ENCODE assay signal across 10 cellular contexts in the genomic region with DNA sequence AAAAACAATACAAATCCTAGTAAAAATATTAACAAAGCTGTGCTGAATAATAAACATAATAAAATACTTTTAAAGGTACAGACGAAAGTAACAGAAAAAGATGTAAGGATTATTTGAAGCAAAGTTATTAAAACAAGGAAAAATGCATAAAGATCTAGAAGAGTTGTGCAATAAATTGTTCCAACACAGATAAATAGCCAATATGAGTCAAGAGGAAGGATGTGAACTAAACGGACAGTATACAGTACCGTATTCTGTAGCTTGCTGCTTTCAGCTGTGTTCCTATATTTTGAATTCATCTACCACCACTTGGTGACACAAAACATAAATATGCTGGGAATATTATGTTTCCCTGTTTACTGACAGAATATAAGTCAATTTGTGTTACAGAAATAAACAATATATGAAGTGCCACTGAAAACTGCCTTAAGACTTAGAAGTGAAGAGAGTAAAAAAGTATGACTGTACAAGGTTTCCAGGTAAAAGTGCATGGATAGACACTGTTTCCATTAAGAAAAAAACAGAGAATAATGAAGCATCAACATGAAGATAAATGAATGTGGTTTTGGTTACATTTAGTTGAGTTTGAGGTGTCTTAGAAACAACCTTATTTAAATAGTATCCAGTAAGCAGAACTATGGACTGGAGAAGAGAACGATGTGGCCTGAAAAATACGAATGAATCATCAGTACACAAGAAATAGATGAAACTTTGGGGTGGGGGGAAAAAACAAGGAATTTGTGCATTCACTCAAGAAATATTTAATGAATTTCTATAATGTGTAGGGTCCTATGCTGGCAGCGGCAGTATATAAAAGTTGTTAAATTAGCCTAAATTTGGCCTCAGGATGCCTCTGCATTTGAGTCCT. TPM values are rescaled to one million over a fixed set of nuclear protein-coding genes. Genes with fewer than 3 reads are reported as not detected.
A peak's percentile ranks its signal among the peaks of the same experiment; 100 is the strongest.
DNase-seq lines count a peak whose midpoint lies in the region; ATAC-seq, FAIRE-seq and TF ChIP-seq lines count a peak whose summit lies in the region.
"Had no signal": no experiment of that assay in that cellular context is flagged by ENCODE, and none has a peak within 500 bp of the region (broad histone marks: within the 10 kb centered on the region; RNA-seq: fewer than 3 reads in every experiment).

No MANE protein-coding gene starts in this region.

- DNase-seq in Right ventricle myocardium superior = no peak
- DNase-seq in right atrium auricular region (ENCODE audit: low spot score) = no peak
- DNase-seq in SJSA1 (ENCODE audit: low read depth in 1 of 2, low spot score in 2 of 2) = no peak
- peak; percentile 44 for DNase-seq in endothelial cell of umbilical vein (ENCODE audit: low read depth, low spot score)
- no peak for DNase-seq in HuH-7 (ENCODE audit: low spot score)
- no peak for DNase-seq in ACHN
- no peak for DNase-seq in DMS114 treated with DMSO at 0.1 percent for 48 hours (lab: John Stamatoyannopoulos, UW; ENCODE audit: unreplicated experiment)
- DNase-seq: NCI-H1436 treated with DMSO at 0.1 percent for 48 hours had no signal

- H4K20me1 ChIP-seq in endothelial cell of umbilical vein (replicated peaks; ENCODE audit: control insufficient read depth, extremely low read depth, insufficient read depth, low read length) = peaks cover 42% of the 10 kb centered on the region

- no peaks in the 10 kb centered on the region for H3K9me3 Mint-ChIP-seq in stimulated activated memory B cell treated with anti-CD40 and anti-IgM and Interleukin-4, amounts not matched to agents 10 μg/mL and 1 μg/mL and 100 μg/mL, for 72 hours
- H3K9me3 Mint-ChIP-seq: T-helper 2 cell treated with Interferon-gamma antibody and Interleukin-4, amounts not matched to agents 5 μg/mL and 100 μg/mL, for 36 hours had no signal

- dilution Hi-C loops in endothelial cell of umbilical vein (cut with MboI; ENCODE audit: extremely low pct_ligation_motif_present, low sequenced_read_pairs) = no loop called here

- H3K9me3 ChIP-seq in right atrium auricular region (no peaks in the 10 kb centered on the region), SJSA1 (replicated peaks) (no peaks in the 10 kb centered on the region), endothelial cell of umbilical vein (replicated peaks; ENCODE audit: control insufficient read depth, insufficient read depth, low read length) (no peaks in the 10 kb centered on the region)

- H3K4me1 ChIP-seq in right atrium auricular region = peaks cover 0 to 68% of the 10 kb centered on the region in 2 donors
- H3K4me1 ChIP-seq in SJSA1 (replicated peaks) = peaks cover 50% of the 10 kb centered on the region
- peaks cover 40% of the 10 kb centered on the region for H3K4me1 ChIP-seq in endothelial cell of umbilical vein (ENCODE audit: control insufficient read depth, extremely low read depth, insufficient read depth, low read length)

- peaks cover 16% of the 10 kb centered on the region for H3K36me3 Mint-ChIP-seq in stimulated activated memory B cell treated with anti-CD40 and anti-IgM and Interleukin-4, amounts not matched to agents 10 μg/mL and 1 μg/mL and 100 μg/mL, for 72 hours

- H2AFZ ChIP-seq in endothelial cell of umbilical vein (ENCODE audit: low read depth, low read length) = no peak overlapping the region

- TF ChIP-seq POLR2A in endothelial cell of umbilical vein (IDR thresholded peaks at IDR 0.05; ENCODE audit: low read depth, low read length) = no peak

- FAIRE-seq in endothelial cell of umbilical vein (lab: Jason Lieb, UNC) = no peak

- intact Hi-C loops in Right ventricle myocardium superior (cut with DNase I) (loop anchor here (5.0 kb wide), 1 partner anchor 42 kb away; no protein-coding TSS in a partner anchor), endothelial cell of umbilical vein (cut with micrococcal nuclease) (loop anchor here (1.0 kb wide), 1 partner anchor 12 kb away; no protein-coding TSS in a partner anchor)

- H3K9me1 ChIP-seq in endothelial cell of umbilical vein (replicated peaks; ENCODE audit: control insufficient read depth, extremely low read depth, insufficient read depth, low read length) = no peaks in the 10 kb centered on the region

- H3K4me2 ChIP-seq in endothelial cell of umbilical vein (ENCODE audit: insufficient read depth, low read length) = peak overlapping the region; percentile 82

- POLR2A ChIA-PET in endothelial cell of umbilical vein (lab: Charles Lee) = no interaction called here

- peaks cover 72% of the 10 kb centered on the region for H3K4me1 Mint-ChIP-seq in stimulated activated memory B cell treated with anti-CD40 and anti-IgM and Interleukin-4, amounts not matched to agents 10 μg/mL and 1 μg/mL and 100 μg/mL, for 72 hours

- TF ChIP-seq CTCF in right atrium auricular region (IDR thresholded peaks at IDR 0.05) (no peak), endothelial cell of umbilical vein (IDR thresholded peaks at IDR 0.05; ENCODE audit: extremely low read depth in 1 of 2, insufficient read depth in 1 of 2, low read depth in 1 of 2, low read length in 2 of 2) (no peak)

- H3K4me3 ChIP-seq in right atrium auricular region (no peak overlapping the region), SJSA1 (no peak overlapping the region), endothelial cell of umbilical vein (replicated peaks in 1 of 3; ENCODE audit: insufficient read depth in 1 of 3, low read depth in 1 of 3, low read length in 3 of 3) (peak overlapping the region in 1 of 3 experiments; percentile 25)

- BruUV-seq in endothelial cell of umbilical vein (replicated peaks; lab: Mats Ljungman, UMichigan) = no TSS peak

- in situ Hi-C loops in ACHN (cut with HindIII; ENCODE audit: low pct_ligation_motif_present, low pct_unique_long_range_greater_than_20kb, low sequenced_read_pairs) = no loop called here

- CTCF ChIA-PET in endothelial cell of umbilical vein (lab: Charles Lee) = interaction anchor here (0.7 to 2.1 kb wide), 6 partner anchors 9 to 53 kb away, joined by 3 to 21 read pairs (median 3); no protein-coding TSS in a partner anchor

- peak; percentile 38 for ATAC-seq in Right ventricle myocardium superior (ENCODE audit: poor library complexity)
- no peak for ATAC-seq in stimulated activated memory B cell treated with anti-CD40 and anti-IgM and Interleukin-4, amounts not matched to agents 10 μg/mL and 1 μg/mL and 100 μg/mL, for 72 hours

- H3K27me3 Mint-ChIP-seq in stimulated activated memory B cell treated with anti-CD40 and anti-IgM and Interleukin-4, amounts not matched to agents 10 μg/mL and 1 μg/mL and 100 μg/mL, for 72 hours = no peaks in the 10 kb centered on the region

- H3K27me3 ChIP-seq in right atrium auricular region = no peaks in the 10 kb centered on the region
- no peaks in the 10 kb centered on the region for H3K27me3 ChIP-seq in SJSA1 (replicated peaks)
- no peaks in the 10 kb centered on the region for H3K27me3 ChIP-seq in endothelial cell of umbilical vein (ENCODE audit: control insufficient read depth in 2 of 2, insufficient read depth in 2 of 2, low read length in 2 of 2)

- peak overlapping the region; percentile 49 for H3K4me3 Mint-ChIP-seq in stimulated activated memory B cell treated with anti-CD40 and anti-IgM and Interleukin-4, amounts not matched to agents 10 μg/mL and 1 μg/mL and 100 μg/mL, for 72 hours
- H3K4me3 Mint-ChIP-seq: T-helper 2 cell treated with Interferon-gamma antibody and Interleukin-4, amounts not matched to agents 5 μg/mL and 100 μg/mL, for 36 hours had no signal

- no peak overlapping the region for H3K27ac ChIP-seq in right atrium auricular region
- peak overlapping the region; percentile 22; the same call in 1 of the 2 replicates for H3K27ac ChIP-seq in SJSA1
- H3K27ac ChIP-seq in endothelial cell of umbilical vein (ENCODE audit: insufficient read depth, low read depth, low read length) = peak overlapping the region; percentile 40

- H3K36me3 ChIP-seq in right atrium auricular region (no peaks in the 10 kb centered on the region), SJSA1 (peaks cover 7% of the 10 kb centered on the region; the same call in 1 of the 2 replicates), endothelial cell of umbilical vein (ENCODE audit: control insufficient read depth in 2 of 2, extremely low read depth in 1 of 2, insufficient read depth in 2 of 2, low read length in 2 of 2) (peaks cover 0 to 2% of the 10 kb centered on the region in 2 experiments)

- H3K9ac ChIP-seq in endothelial cell of umbilical vein (replicated peaks; ENCODE audit: extremely low read depth, insufficient read depth, low read length) = peak overlapping the region; percentile 27

- H3K27ac Mint-ChIP-seq in stimulated activated memory B cell treated with anti-CD40 and anti-IgM and Interleukin-4, amounts not matched to agents 10 μg/mL and 1 μg/mL and 100 μg/mL, for 72 hours = peak overlapping the region; percentile 62
- H3K27ac Mint-ChIP-seq: T-helper 2 cell treated with Interferon-gamma antibody and Interleukin-4, amounts not matched to agents 5 μg/mL and 100 μg/mL, for 36 hours had no signal

- peaks cover 100% of the 10 kb centered on the region for H3K79me2 ChIP-seq in endothelial cell of umbilical vein (ENCODE audit: control insufficient read depth, insufficient read depth, low read length)

TF ChIP-seq in endothelial cell of umbilical vein, 7 proteins besides CTCF, POLR2A, EP300 and RAD21:
- TF ChIP-seq FOS (IDR thresholded peaks at IDR 0.05; ENCODE audit: borderline replicate concordance, insufficient read depth, low read length) = peak; percentile 40
- TF ChIP-seq POLR2AphosphoS5 (IDR thresholded peaks at IDR 0.05; ENCODE audit: insufficient read depth, low read depth, low read length) = no peak

RNA-seq across cellular contexts. Expression of a gene that starts 13.1 kb away (rescaled TPM):
- 38.6 TPM for total RNA-seq in Right ventricle myocardium superior
- total RNA-seq in right atrium auricular region = 10 to 100 TPM; 16.7 to 18.4 TPM
- total RNA-seq in SJSA1 (2014; rRNA removed; shearing (Covaris generic)) = 18.7 and 26.5 TPM in 2 replicates
- total RNA-seq in endothelial cell of umbilical vein = 61.9 and 62.2 TPM in 2 replicates
- polyA plus RNA-seq in endothelial cell of umbilical vein = 5.1 and 8.4 TPM in 2 replicates
- polyA plus RNA-seq in endothelial cell of umbilical vein (2011; cell fraction: cytosol; rRNA removed) = 12.7 and 13.0 TPM in 2 replicates
- polyA plus RNA-seq in endothelial cell of umbilical vein (2011; cell fraction: nucleus; rRNA removed) = 9.2 and 11.3 TPM in 2 replicates
- polyA plus RNA-seq in endothelial cell of umbilical vein (2012) = 55.7 and 63.8 TPM in 2 replicates
- 11.1 and 12.8 TPM in 2 replicates for polyA minus RNA-seq in endothelial cell of umbilical vein
- polyA minus RNA-seq in endothelial cell of umbilical vein (2011; cell fraction: cytosol; rRNA and poly(A)+ RNA removed) = 21.4 TPM
- polyA minus RNA-seq in endothelial cell of umbilical vein (2011; cell fraction: nucleus; rRNA and poly(A)+ RNA removed) = 13.6 and 17.0 TPM in 2 replicates

Comparison
In these comparisons a context has a peak if more than half of its experiments do, and no peak if none do; other contexts are left out.
1. H3K27ac ChIP-seq: peak in SJSA1 (single experiment) and endothelial cell of umbilical vein (single experiment); none in right atrium auricular region (0 of 2).